10 cellular contexts compared by ENCODE assay signal in genomic region chr14:35366521-35366976, GRCh38. TPM values are rescaled to one million over a fixed set of nuclear protein-coding genes. Genes with fewer than 3 reads are reported as not detected.
DNase-seq lines count a peak whose midpoint lies in the region; ATAC-seq and TF ChIP-seq lines count a peak whose summit lies in the region.
"Had no signal": no experiment of that assay in that cellular context is flagged by ENCODE, and none has a peak within 500 bp of the region (broad histone marks: within the 10 kb centered on the region; RNA-seq: fewer than 3 reads in every experiment).

No MANE protein-coding gene starts in this region.

- H3K36me3 ChIP-seq in mucosa of rectum (ENCODE audit: control insufficient read depth in 2 of 2, insufficient read depth in 2 of 2, low read length in 2 of 2) = no peaks in the 10 kb centered on the region
- H3K36me3 ChIP-seq in tibial nerve = no peaks in the 10 kb centered on the region

- peaks cover 4 to 11% of the 10 kb centered on the region in 2 donors for H3K4me1 ChIP-seq in mucosa of rectum (ENCODE audit: control insufficient read depth in 2 of 2, insufficient read depth in 2 of 2, low read length in 2 of 2)
- peaks cover 0 to 80% (median 61%) of the 10 kb centered on the region in 4 donors for H3K4me1 ChIP-seq in tibial nerve

- TF ChIP-seq POLR2A in tibial nerve (IDR thresholded peaks at IDR 0.05) = no peak

- intact Hi-C loops in Right ventricle myocardium inferior (cut with DNase I) = no loop called here
- intact Hi-C loops in left ventricle myocardium superior (cut with micrococcal nuclease) = loop anchor here (5.0 kb wide), 1 partner anchor 489 kb away; the partner anchor contains the start of gene BAZ1A

- H3K27me3 ChIP-seq in mucosa of rectum (ENCODE audit: control insufficient read depth in 2 of 2, insufficient read depth in 2 of 2, low read length in 2 of 2) (no peaks in the 10 kb centered on the region), tibial nerve (no peaks in the 10 kb centered on the region)

- H3K9me3 ChIP-seq in mucosa of rectum (ENCODE audit: control insufficient read depth in 2 of 2, low read length in 2 of 2) (no peaks in the 10 kb centered on the region), tibial nerve (peaks cover 0 to 7% (median 0%) of the 10 kb centered on the region in 4 donors)

- no peak for TF ChIP-seq CTCF in tibial nerve (IDR thresholded peaks at IDR 0.05)

- ATAC-seq in Right ventricle myocardium inferior (no peak), left ventricle myocardium superior (no peak)

- H3K9ac ChIP-seq in mucosa of rectum (ENCODE audit: low read depth in 1 of 2, low read length in 2 of 2) = no peak overlapping the region

- peak; percentile 27 for DNase-seq in Right ventricle myocardium inferior (ENCODE audit: missing footprints)
- DNase-seq in left ventricle myocardium superior = no peak
- DNase-seq in tibial nerve (ENCODE audit: low spot score in 2 of 2) = no peak
- no peak for DNase-seq in NCI-H1436 treated with DMSO at 0.1 percent for 48 hours (lab: John Stamatoyannopoulos, UW)
- no peak for DNase-seq in EL
- no peak for DNase-seq in NCI-H146 treated with DMSO at 0.1 percent for 48 hours (lab: John Stamatoyannopoulos, UW; ENCODE audit: unreplicated experiment)
- DNase-seq: NCI-H1930, retina had no signal

- TF ChIP-seq EP300 in tibial nerve (IDR thresholded peaks at IDR 0.05) = no peak

- 75 to 80% methylated on average over 7 to 8 of the region's 8 CpGs for WGBS in tibial nerve, 2 donors

- H3K4me3 ChIP-seq in mucosa of rectum (ENCODE audit: low read length in 2 of 2) (no peak overlapping the region), tibial nerve (no peak overlapping the region)

- peak overlapping the region; percentile 61 for H3K27ac ChIP-seq in angular gyrus (ENCODE audit: low read depth, low read length)
- H3K27ac ChIP-seq in mucosa of rectum (ENCODE audit: low read depth in 2 of 2, low read length in 2 of 2) = peak overlapping the region; percentile 6 to 59
- H3K27ac ChIP-seq in tibial nerve = peak overlapping the region in 3 of 4 donors; percentile 78 to 94 (median 90)

RNA-seq across cellular contexts. Expression of gene NFKBIA, which starts 38.0 kb away (rescaled TPM):
- total RNA-seq in Right ventricle myocardium inferior (83.0 TPM), left ventricle myocardium superior (96.4 TPM), tibial nerve (1,000 to 10,000 TPM in 1 of 4 donors, 100 to 1,000 TPM in 3; 631 to 1,165 (median 930) TPM)

Comparison
In these comparisons a context has a peak if more than half of its experiments do, and no peak if none do; other contexts are left out.
1. H3K27ac ChIP-seq: peak in every context shown above with its lines; median percentile 90 in tibial nerve; 61 in angular gyrus; 32 in mucosa of rectum.